ENCODE assay signal across 1 cellular context in the genomic region with DNA sequence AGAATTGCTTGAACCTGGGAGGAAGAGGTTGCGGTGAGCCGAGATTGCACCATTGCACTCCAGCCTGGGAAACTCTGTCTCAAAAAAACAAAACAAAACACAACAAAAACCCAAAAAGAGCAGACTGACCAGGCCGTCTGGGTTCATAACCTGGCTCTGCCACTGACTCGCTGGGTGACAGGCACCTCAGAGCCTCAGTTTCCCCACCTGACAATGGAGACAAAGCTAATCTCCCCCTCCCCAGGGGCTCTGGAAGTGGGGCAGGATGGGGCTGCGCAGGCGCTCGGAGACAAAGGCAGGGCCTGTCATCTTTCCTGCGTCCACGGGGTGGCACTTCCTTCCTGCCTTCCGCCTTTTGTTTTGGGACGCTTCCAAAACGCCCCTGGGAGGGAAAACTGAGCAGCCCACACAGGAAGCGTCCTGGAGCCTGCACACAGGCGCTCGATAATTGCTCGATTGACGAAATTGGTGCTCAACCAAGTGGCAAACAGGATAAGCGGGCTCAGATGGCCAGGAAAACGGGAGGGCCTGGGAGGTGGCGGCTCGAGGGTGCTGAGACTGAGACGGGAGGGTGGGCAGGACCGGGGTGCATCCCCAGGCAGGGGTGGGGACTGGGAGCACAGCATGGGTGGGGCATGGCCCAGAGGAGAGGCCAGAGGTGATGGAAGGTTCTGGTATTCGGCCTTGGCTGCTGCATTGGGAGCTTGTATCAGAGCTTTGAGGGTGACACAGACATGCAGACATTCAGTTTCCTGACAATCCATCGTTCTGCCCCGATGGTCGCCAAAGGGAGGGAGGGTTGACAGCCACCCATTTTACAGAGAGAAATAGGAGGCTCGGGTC.
A peak's percentile ranks its signal among the peaks of the same experiment; 100 is the strongest.
TF ChIP-seq lines count a peak whose summit lies in the region.

No MANE protein-coding gene starts in this region.

TF ChIP-seq in IMR-90, 13 proteins besides CTCF, POLR2A, EP300 and RAD21:
- TF ChIP-seq SMC3 (IDR thresholded peaks at IDR 0.05; ENCODE audit: low read depth, low read length) = peak; percentile 93
- peak; percentile 85 for TF ChIP-seq MAZ (IDR thresholded peaks at IDR 0.05; ENCODE audit: borderline replicate concordance, low read depth, low read length)
- TF ChIP-seq, protein P1, sequence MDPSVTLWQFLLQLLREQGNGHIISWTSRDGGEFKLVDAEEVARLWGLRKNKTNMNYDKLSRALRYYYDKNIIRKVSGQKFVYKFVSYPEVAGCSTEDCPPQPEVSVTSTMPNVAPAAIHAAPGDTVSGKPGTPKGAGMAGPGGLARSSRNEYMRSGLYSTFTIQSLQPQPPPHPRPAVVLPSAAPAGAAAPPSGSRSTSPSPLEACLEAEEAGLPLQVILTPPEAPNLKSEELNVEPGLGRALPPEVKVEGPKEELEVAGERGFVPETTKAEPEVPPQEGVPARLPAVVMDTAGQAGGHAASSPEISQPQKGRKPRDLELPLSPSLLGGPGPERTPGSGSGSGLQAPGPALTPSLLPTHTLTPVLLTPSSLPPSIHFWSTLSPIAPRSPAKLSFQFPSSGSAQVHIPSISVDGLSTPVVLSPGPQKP (IDR thresholded peaks at IDR 0.05; ENCODE audit: borderline replicate concordance, low read depth, low read length) = no peak
TF ChIP-seq in IMR-90: peak in this region for 2.
